15 cellular contexts compared by ENCODE assay signal in the genomic region with DNA sequence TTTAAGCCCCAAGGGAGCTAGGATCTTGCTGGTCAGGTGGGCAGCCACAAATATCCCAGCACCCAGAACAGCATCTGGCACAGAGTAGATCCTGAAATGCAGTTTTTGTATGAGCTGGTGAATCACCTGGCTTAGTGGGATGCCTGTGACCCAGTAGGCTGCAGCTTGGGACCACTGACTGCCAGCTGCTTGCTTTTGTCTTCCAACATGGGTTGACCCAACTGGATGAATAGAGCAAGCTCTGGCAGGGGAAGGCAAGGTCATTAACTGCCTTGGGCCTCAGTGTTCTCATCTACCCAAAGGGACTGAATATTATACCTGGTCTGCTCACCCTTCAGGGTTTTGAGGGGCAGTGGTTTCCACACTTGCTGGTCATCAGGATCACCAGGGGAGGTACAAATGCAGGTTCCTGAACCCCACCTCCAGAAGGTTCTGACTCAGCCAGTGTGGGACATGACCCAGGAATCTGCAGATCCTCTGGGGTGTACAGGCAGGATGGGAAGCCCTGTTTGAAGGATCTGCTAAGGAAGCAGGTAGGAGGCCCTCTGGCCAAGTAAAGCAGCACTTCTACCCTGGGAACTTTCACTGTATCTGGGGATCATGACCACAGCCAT. TPM values are rescaled to one million over a fixed set of nuclear protein-coding genes. Genes with fewer than 3 reads are reported as not detected.
"Had no signal": no experiment of that assay in that cellular context is flagged by ENCODE, and none has a peak within 500 bp of the region (broad histone marks: within the 10 kb centered on the region; RNA-seq: fewer than 3 reads in every experiment).

No MANE protein-coding gene starts in this region.

- DNase-seq: activated CD4-positive, CD25-positive, alpha-beta regulatory T cell treated with anti-CD3 and anti-CD28 coated beads, Interleukin-2, amount 50 U/mL, for 72 hours; activated naive CD4-positive, alpha-beta T cell treated with anti-CD3 and anti-CD28 coated beads for 36 hours; central memory CD4-positive, alpha-beta T cell; hypothalamus; naive thymus-derived CD4-positive, alpha-beta T cell; stimulated activated CD4-positive, alpha-beta T cell treated with anti-CD3 and anti-CD28 coated beads, Interleukin-2, amount 100 ng/mL, for 48 hours; SW 1271; testis; upper lobe of right lung had no signal

- H3K27me3 Mint-ChIP-seq: naive thymus-derived CD4-positive, alpha-beta T cell; stimulated activated naive CD8-positive, alpha-beta T cell treated with anti-CD3 and anti-CD28 coated beads, Interleukin-15, Interleukin-2, amounts not matched to agents 100 ng/mL and 50 ng/mL, for 24 hours had no signal

- H3K27ac ChIP-seq: adrenal gland, neutrophil, SJCRH30, testis, upper lobe of right lung had no signal

- H3K27ac Mint-ChIP-seq: activated naive CD4-positive, alpha-beta T cell treated with anti-CD3 and anti-CD28 coated beads for 36 hours; stimulated activated naive CD8-positive, alpha-beta T cell treated with anti-CD3 and anti-CD28 coated beads, Interleukin-15, Interleukin-2, amounts not matched to agents 100 ng/mL and 50 ng/mL, for 24 hours; T-helper 2 cell treated with Interferon-gamma antibody and Interleukin-4, amounts not matched to agents 5 μg/mL and 100 μg/mL, for 36 hours had no signal

- H3K9me3 Mint-ChIP-seq: activated naive CD4-positive, alpha-beta T cell treated with anti-CD3 and anti-CD28 coated beads for 36 hours; stimulated activated naive CD8-positive, alpha-beta T cell treated with anti-CD3 and anti-CD28 coated beads, Interleukin-15, Interleukin-2, amounts not matched to agents 100 ng/mL and 50 ng/mL, for 24 hours; T-helper 2 cell treated with Interferon-gamma antibody and Interleukin-4, amounts not matched to agents 5 μg/mL and 100 μg/mL, for 36 hours had no signal

- H3K4me3 Mint-ChIP-seq: activated naive CD4-positive, alpha-beta T cell treated with anti-CD3 and anti-CD28 coated beads for 36 hours; naive thymus-derived CD4-positive, alpha-beta T cell; stimulated activated naive CD8-positive, alpha-beta T cell treated with anti-CD3 and anti-CD28 coated beads, Interleukin-15, Interleukin-2, amounts not matched to agents 100 ng/mL and 50 ng/mL, for 24 hours; T-helper 2 cell treated with Interferon-gamma antibody and Interleukin-4, amounts not matched to agents 5 μg/mL and 100 μg/mL, for 36 hours had no signal

- H3K4me1 ChIP-seq: adrenal gland, upper lobe of right lung had no signal

- H3K9me3 ChIP-seq: adrenal gland, neutrophil, SJCRH30, testis, upper lobe of right lung had no signal

- H3K27me3 ChIP-seq: adrenal gland, neutrophil, SJCRH30, testis, upper lobe of right lung had no signal

- H3K4me3 ChIP-seq: adrenal gland, lung, SJCRH30, testis, upper lobe of right lung had no signal

- H3K36me3 ChIP-seq: adrenal gland, neutrophil, SJCRH30, upper lobe of right lung had no signal

RNA-seq across cellular contexts. Expression of gene ITGA11, which starts 55.4 kb away (rescaled TPM):
- total RNA-seq: SJCRH30 had no signal
